8 cellular contexts compared by ENCODE assay signal in genomic region chr1:16072616-16073484, GRCh38. TPM values are rescaled to one million over a fixed set of nuclear protein-coding genes. Genes with fewer than 3 reads are reported as not detected.
DNase-seq lines count a peak whose midpoint lies in the region; ATAC-seq and TF ChIP-seq lines count a peak whose summit lies in the region.

No MANE protein-coding gene starts in this region.

- peak overlapping the region; percentile 29 for H3K4me3 Mint-ChIP-seq in progenitor cell of endocrine pancreas (ENCODE audit: low read depth)

- H3K27ac Mint-ChIP-seq in progenitor cell of endocrine pancreas, result no peak overlapping the region

- TF ChIP-seq CTCF in progenitor cell of endocrine pancreas (IDR thresholded peaks at IDR 0.05; ENCODE audit: unreplicated experiment), result peak; percentile 26

- DNase-seq in ELR (ENCODE audit: low read depth), result peak; percentile 38
- DNase-seq in NCI-H2171 (lab: John Stamatoyannopoulos, UW), result peak; percentile 27
- DNase-seq in ecto neural progenitor cell (ENCODE audit: low spot score), result peak; percentile 64
- no peak for DNase-seq in progenitor cell of endocrine pancreas (ENCODE audit: low spot score, unreplicated experiment)
- DNase-seq in posterior vena cava (ENCODE audit: low spot score), result no peak

- ATAC-seq in HG02588 (IDR thresholded peaks at IDR 0.05; ENCODE audit: unreplicated experiment) (no peak), HG03175 (IDR thresholded peaks at IDR 0.05; ENCODE audit: unreplicated experiment) (no peak), GM21381 (IDR thresholded peaks at IDR 0.05; ENCODE audit: unreplicated experiment) (no peak)

- H3K9me3 Mint-ChIP-seq in progenitor cell of endocrine pancreas (ENCODE audit: low read depth), result no peaks in the 10 kb centered on the region

- peaks cover 19% of the 10 kb centered on the region for H3K27me3 Mint-ChIP-seq in progenitor cell of endocrine pancreas

- intact Hi-C loops in posterior vena cava (cut with DNase I), result loop anchor here in 1 of 2 donors (10.0 kb wide), 1 partner anchor 292 kb away; the partner anchor contains the start of gene SZRD1

- H3K36me3 Mint-ChIP-seq in progenitor cell of endocrine pancreas (ENCODE audit: insufficient read depth), result no peaks in the 10 kb centered on the region

- peaks cover 11% of the 10 kb centered on the region for H3K4me1 Mint-ChIP-seq in progenitor cell of endocrine pancreas (ENCODE audit: low read depth)

RNA-seq across cellular contexts. Expression of gene FAM131C, which starts 0.6 kb away (rescaled TPM):
- total RNA-seq in progenitor cell of endocrine pancreas (1.2 and 1.6 TPM in 2 replicates), posterior vena cava (1 to 10 TPM in 1 of 2 donors, under 1 TPM in 1; 0.88 to 1.2 TPM)

RNA-seq across cellular contexts. Expression of gene CLCNKB, which starts 29.3 kb away (rescaled TPM):
- total RNA-seq in progenitor cell of endocrine pancreas, result 1.5 and 2.3 TPM in 2 replicates
- total RNA-seq in posterior vena cava, result under 1 TPM; 0.62 to 0.88 TPM

RNA-seq across cellular contexts. Expression of gene CLCNKA, which starts 51.0 kb away (rescaled TPM):
- total RNA-seq in progenitor cell of endocrine pancreas, result 2.2 and 2.4 TPM in 2 replicates
- total RNA-seq in posterior vena cava, result under 1 TPM; 0.51 to 0.90 TPM

RNA-seq across cellular contexts. Expression of gene HSPB7, which starts 55.0 kb away (rescaled TPM):
- total RNA-seq in progenitor cell of endocrine pancreas (not detected in 2 replicates), posterior vena cava (100 to 1,000 TPM; 272 to 588 TPM)

Comparison
In these comparisons a context has a peak if more than half of its experiments do, and no peak if none do; other contexts are left out.
1. DNase-seq: peak in ELR (single experiment), NCI-H2171 (single experiment) and ecto neural progenitor cell (single experiment); none in progenitor cell of endocrine pancreas (single experiment) and posterior vena cava (single experiment).